9 cellular contexts compared by ENCODE assay signal in genomic region chr1:44677201-44677520, GRCh38. TPM values are rescaled to one million over a fixed set of nuclear protein-coding genes. Genes with fewer than 3 reads are reported as not detected.
DNase-seq lines count a peak whose midpoint lies in the region; ATAC-seq, FAIRE-seq and TF ChIP-seq lines count a peak whose summit lies in the region.
"Had no signal": no experiment of that assay in that cellular context is flagged by ENCODE, and none has a peak within 500 bp of the region (broad histone marks: within the 10 kb centered on the region; RNA-seq: fewer than 3 reads in every experiment).

No MANE protein-coding gene starts in this region.

- no peaks in the 10 kb centered on the region for H3K9me3 ChIP-seq in lung (ENCODE audit: control insufficient read depth in 2 of 2, insufficient read depth in 1 of 2, low read length in 1 of 2)
- H3K9me3 ChIP-seq in MG63, result no peaks in the 10 kb centered on the region
- H3K9me3 ChIP-seq: SJCRH30 had no signal

- no peak for FAIRE-seq in frontal cortex (lab: Jason Lieb, UNC)

- no peak for ATAC-seq in lung (ENCODE audit: insufficient read depth, low FRiP score)
- ATAC-seq in HG03139 (IDR thresholded peaks at IDR 0.05; ENCODE audit: unreplicated experiment), result no peak

- 21 to 28% methylated on average over 3 of the region's 3 CpGs for WGBS in lung, 2 donors

- H3K27me3 ChIP-seq in lung (ENCODE audit: control insufficient read depth, insufficient read depth) (no peaks in the 10 kb centered on the region), MG63 (no peaks in the 10 kb centered on the region)
- H3K27me3 ChIP-seq: SJCRH30 had no signal

- peak; percentile 38 for DNase-seq in DMS153 treated with DMSO at 0.1 percent for 48 hours (lab: John Stamatoyannopoulos, UW; ENCODE audit: unreplicated experiment)
- DNase-seq in HuH-7 (ENCODE audit: low spot score), result peak; percentile 59
- no peak for DNase-seq in lung (ENCODE audit: low spot score)
- DNase-seq in MG63, result no peak
- DNase-seq in frontal cortex (ENCODE audit: low spot score in 2 of 2), result no peak
- no peak for DNase-seq in activated naive CD4-positive, alpha-beta T cell (lab: John Stamatoyannopoulos, UW)

- H3K27ac ChIP-seq in lung (ENCODE audit: low read depth in 1 of 2, low read length in 1 of 2), result peak overlapping the region in 1 of 2 donors; percentile 68
- H3K27ac ChIP-seq: SJCRH30 had no signal

- H3K4me3 ChIP-seq in WI38 (ENCODE audit: low read depth, low read length), result no peak overlapping the region
- no peak overlapping the region for H3K4me3 ChIP-seq in lung
- H3K4me3 ChIP-seq in MG63, result no peak overlapping the region
- H3K4me3 ChIP-seq: SJCRH30 had no signal

- peak; percentile 26; the same call in 1 of the 2 replicates for TF ChIP-seq CTCF in WI38 (IDR thresholded peaks at IDR 0.05; ENCODE audit: low read depth, low read length)
- peak; percentile 16 for TF ChIP-seq CTCF in lung (IDR thresholded peaks at IDR 0.05; ENCODE audit: control extremely low read depth, extremely low read depth)

- H3K36me3 ChIP-seq in lung (ENCODE audit: control insufficient read depth in 2 of 2, insufficient read depth in 2 of 2, low read length in 2 of 2) (no peaks in the 10 kb centered on the region), MG63 (no peaks in the 10 kb centered on the region)
- H3K36me3 ChIP-seq: SJCRH30 had no signal

- H3K4me1 ChIP-seq in lung (ENCODE audit: control insufficient read depth in 2 of 2, insufficient read depth in 2 of 2, low read length in 2 of 2), result peaks cover 10 to 17% of the 10 kb centered on the region in 2 donors

RNA-seq across cellular contexts. Expression of gene ARMH1, which starts 2.6 kb away (rescaled TPM):
- 10 to 100 TPM in 1 of 2 donors, 1 to 10 TPM in 1; 9.7 to 16.7 TPM for total RNA-seq in lung
- polyA plus RNA-seq in lung, result 10 to 100 TPM; 26.0 to 35.3 TPM
- not detected in 2 replicates for total RNA-seq in MG63 (2014; rRNA removed; shearing (Covaris generic); ENCODE audit: low replicate concordance)
- total RNA-seq in frontal cortex, result 4.5 TPM
- total RNA-seq: SJCRH30 had no signal

RNA-seq across cellular contexts. Expression of gene TMEM53, which starts 2.9 kb away (rescaled TPM):
- 10 to 100 TPM in 1 of 2 donors, 1 to 10 TPM in 1; 7.1 to 26.4 TPM for total RNA-seq in lung
- 10 to 100 TPM; 16.2 to 20.6 TPM for polyA plus RNA-seq in lung
- total RNA-seq in MG63 (2014; rRNA removed; shearing (Covaris generic); ENCODE audit: low replicate concordance), result 1.5 and 10.6 TPM in 2 replicates
- total RNA-seq in frontal cortex, result 4.9 TPM

RNA-seq across cellular contexts. Expression of gene RNU5D-1, which starts 53.8 kb away (rescaled TPM):
- total RNA-seq in lung (not detected), frontal cortex (not detected)
- not detected for polyA plus RNA-seq in lung
- total RNA-seq in MG63 (2014; rRNA removed; shearing (Covaris generic); ENCODE audit: low replicate concordance), result not detected in 2 replicates
- total RNA-seq: SJCRH30 had no signal

Comparison
In these comparisons a context has a peak if more than half of its experiments do, and no peak if none do; other contexts are left out.
1. DNase-seq: peak in DMS153 treated with DMSO at 0.1 percent for 48 hours (single experiment) and HuH-7 (single experiment); none in lung (single experiment), MG63 (single experiment), frontal cortex (0 of 2) and activated naive CD4-positive, alpha-beta T cell (0 of 4).